In genomic region chr21:46079357-46080170, GRCh38 we compare ENCODE assay signal across 8 cellular contexts. TPM values are rescaled to one million over a fixed set of nuclear protein-coding genes. Genes with fewer than 3 reads are reported as not detected.
DNase-seq lines count a peak whose midpoint lies in the region; ATAC-seq and TF ChIP-seq lines count a peak whose summit lies in the region.
"Had no signal": no experiment of that assay in that cellular context is flagged by ENCODE, and none has a peak within 500 bp of the region (broad histone marks: within the 10 kb centered on the region; RNA-seq: fewer than 3 reads in every experiment).

No MANE protein-coding gene starts in this region.

- H4K8ac ChIP-seq in H9 (replicated peaks; ENCODE audit: insufficient read length, low read depth, low read length): peak overlapping the region; percentile 11

- no peak for TF ChIP-seq EP300 in suprapubic skin (IDR thresholded peaks at IDR 0.05)

- H2BK12ac ChIP-seq in H9 (ENCODE audit: insufficient read length, low read depth, low read length): no peak overlapping the region

- H3K23me2 ChIP-seq in H9 (ENCODE audit: insufficient read length, low read depth, low read length, poor library complexity, severe bottlenecking): no peaks in the 10 kb centered on the region

- H4K5ac ChIP-seq in H9 (ENCODE audit: insufficient read length, low read depth, low read length): no peak overlapping the region

- no peak overlapping the region for H2AFZ ChIP-seq in H9 (ENCODE audit: low read length)

- H3K23ac ChIP-seq in H9 (ENCODE audit: insufficient read length, low read depth, low read length): no peak overlapping the region

- no peaks in the 10 kb centered on the region for H4K20me1 ChIP-seq in H9 (ENCODE audit: control insufficient read depth, insufficient read depth, insufficient read length)

- WGBS in H9 (ENCODE audit: extremely low coverage, insufficient read length, low lambda C conversion rate): no CpG with 5 or more reads among the region's 34 CpGs
- 68% methylated on average over 34 of the region's 34 CpGs for WGBS in right cardiac atrium
- 75% methylated on average over 24 of the region's 34 CpGs for WGBS in suprapubic skin

- H3K79me2 ChIP-seq in H9 (ENCODE audit: insufficient read depth, low read length): no peaks in the 10 kb centered on the region

- no peak overlapping the region for H2BK20ac ChIP-seq in H9 (ENCODE audit: low read depth, low read length, poor library complexity, severe bottlenecking)

- no peak overlapping the region for H2BK120ac ChIP-seq in H9 (ENCODE audit: low read depth, low read length, poor library complexity, severe bottlenecking)

- no peaks in the 10 kb centered on the region for H3K9me3 ChIP-seq in H9 (ENCODE audit: control insufficient read depth, low read depth, low read length)
- no peaks in the 10 kb centered on the region for H3K9me3 ChIP-seq in right cardiac atrium (ENCODE audit: control insufficient read depth, low read length)
- H3K9me3 ChIP-seq in suprapubic skin: no peaks in the 10 kb centered on the region

- DNase-seq in H9 (peak; percentile 19), right cardiac atrium (peak in 2 of 3 donors; percentile 62 to 71), suprapubic skin (ENCODE audit: low spot score in 2 of 2) (peak; percentile 83 to 87), T-helper 9 cell (no peak), endothelial cell (ENCODE audit: low spot score) (no peak)
- DNase-seq in activated CD8-positive, alpha-beta memory T cell treated with anti-CD3 and anti-CD28 coated beads, Interleukin-2, amount 50 U/mL, for 48 hours: peak; percentile 40
- DNase-seq: stimulated activated CD4-positive, alpha-beta T cell treated with anti-CD3 and anti-CD28 coated beads, Interleukin-4, amount 100 ng/mL, for 4 hours had no signal

- H4K91ac ChIP-seq in H9 (ENCODE audit: insufficient read length, low read depth, low read length): no peak overlapping the region

- no peak overlapping the region for H3K18ac ChIP-seq in H9 (ENCODE audit: insufficient read length, low read depth, low read length)

- H3K4me1 Mint-ChIP-seq in H9 (no peaks in the 10 kb centered on the region), endothelial cell (ENCODE audit: unreplicated experiment) (peaks cover 7% of the 10 kb centered on the region)

- H3K79me1 ChIP-seq in H9 (ENCODE audit: insufficient read depth, low read depth, low read length, poor library complexity, severe bottlenecking): no peaks in the 10 kb centered on the region

- H3K4me3 ChIP-seq in right cardiac atrium (ENCODE audit: low read length): no peak overlapping the region
- no peak overlapping the region for H3K4me3 ChIP-seq in suprapubic skin

- no peaks in the 10 kb centered on the region for H3K36me3 ChIP-seq in suprapubic skin

- H2AK5ac ChIP-seq in H9 (ENCODE audit: insufficient read length, low read length): no peak overlapping the region

- H3K9me3 Mint-ChIP-seq in H9 (no peaks in the 10 kb centered on the region; a peak in 2 of 5 replicates), endothelial cell (ENCODE audit: unreplicated experiment) (no peaks in the 10 kb centered on the region)

- H3K4ac ChIP-seq in H9 (ENCODE audit: low read depth, low read length): no peak overlapping the region

- H3K4me1 ChIP-seq in H9 (ENCODE audit: insufficient read depth, low read length) (no peaks in the 10 kb centered on the region), right cardiac atrium (ENCODE audit: control insufficient read depth, insufficient read depth, low read length) (no peaks in the 10 kb centered on the region), suprapubic skin (peaks cover 62% of the 10 kb centered on the region)

- intact Hi-C loops in right cardiac atrium (cut with DNase I): no loop called here

- H3K27me3 Mint-ChIP-seq in H9 (ENCODE audit: low read depth) (peaks cover 10% of the 10 kb centered on the region), endothelial cell (ENCODE audit: unreplicated experiment) (peaks cover 4% of the 10 kb centered on the region)

- no peak overlapping the region for H3K9ac ChIP-seq in H9 (ENCODE audit: extremely low read depth, insufficient read length, low read length)

- H3K4me2 ChIP-seq in H9 (ENCODE audit: insufficient read depth, insufficient read length, low read length): no peak overlapping the region

- H3K4me3 Mint-ChIP-seq in H9 (no peak overlapping the region), endothelial cell (ENCODE audit: unreplicated experiment) (no peak overlapping the region)

- no peak for TF ChIP-seq POLR2A in suprapubic skin (IDR thresholded peaks at IDR 0.05)

- no peak overlapping the region for H3T11ph ChIP-seq in H9 (ENCODE audit: low read length)

- no peaks in the 10 kb centered on the region; a peak in 1 of 7 replicates for H3K36me3 Mint-ChIP-seq in H9 (ENCODE audit: insufficient read depth in 1 of 3, low read depth in 3 of 3)
- H3K36me3 Mint-ChIP-seq in endothelial cell (ENCODE audit: low read depth, unreplicated experiment): no peaks in the 10 kb centered on the region

- no peak overlapping the region for H3K56ac ChIP-seq in H9 (ENCODE audit: insufficient read length, low read depth, low read length)

- no peak overlapping the region for H3K14ac ChIP-seq in H9 (ENCODE audit: insufficient read depth, low read length)

- H3K27ac ChIP-seq in H9 (ENCODE audit: insufficient read length, low read depth, low read length) (no peak overlapping the region), right cardiac atrium (ENCODE audit: low read length) (no peak overlapping the region), suprapubic skin (peak overlapping the region; percentile 82)

- ATAC-seq in right cardiac atrium (peak; percentile 53 to 57), GM19035 (IDR thresholded peaks at IDR 0.05; ENCODE audit: unreplicated experiment) (no peak)

- H2BK5ac ChIP-seq in H9 (ENCODE audit: insufficient read length, low read length): no peak overlapping the region

- H3K27me3 ChIP-seq in H9 (ENCODE audit: insufficient read depth, low read length) (no peaks in the 10 kb centered on the region), right cardiac atrium (ENCODE audit: control insufficient read depth, insufficient read depth) (no peaks in the 10 kb centered on the region), suprapubic skin (peaks cover 12% of the 10 kb centered on the region)

- H2BK15ac ChIP-seq in H9 (ENCODE audit: low read depth, low read length): no peak overlapping the region

- no peak for TF ChIP-seq CTCF in H9 (conservative IDR thresholded peaks at IDR 0.05)
- no peak for TF ChIP-seq CTCF in suprapubic skin (IDR thresholded peaks at IDR 0.05)
- no peak for TF ChIP-seq CTCF in endothelial cell (IDR thresholded peaks at IDR 0.05; ENCODE audit: unreplicated experiment)

- H3K27ac Mint-ChIP-seq in H9 (peak overlapping the region in 1 of 3 experiments; percentile 44; a peak in 1 of 7 replicates), endothelial cell (ENCODE audit: unreplicated experiment) (no peak overlapping the region)

RNA-seq across cellular contexts. Expression of gene COL6A2, which starts 18.3 kb away (rescaled TPM):
- 124 and 129 TPM in 2 replicates for total RNA-seq in H9 (2021)
- 100 to 1,000 TPM; 198 to 323 (median 274) TPM for total RNA-seq in right cardiac atrium
- 210 TPM for polyA plus RNA-seq in right cardiac atrium
- total RNA-seq in suprapubic skin: 100 to 1,000 TPM in 3 of 4 donors, 10 to 100 TPM in 1; 88.9 to 150 (median 126) TPM
- total RNA-seq in endothelial cell (ENCODE audit: unreplicated experiment): 378 TPM

Comparison
In these comparisons a context has a peak if more than half of its experiments do, and no peak if none do; other contexts are left out.
1. DNase-seq: peak in H9 (single experiment), activated CD8-positive, alpha-beta memory T cell treated with anti-CD3 and anti-CD28 coated beads, Interleukin-2, amount 50 U/mL, for 48 hours (single experiment), right cardiac atrium (2 of 3) and suprapubic skin (2 of 2); none in T-helper 9 cell (single experiment) and endothelial cell (single experiment).